11 cellular contexts compared by ENCODE assay signal in the genomic region with DNA sequence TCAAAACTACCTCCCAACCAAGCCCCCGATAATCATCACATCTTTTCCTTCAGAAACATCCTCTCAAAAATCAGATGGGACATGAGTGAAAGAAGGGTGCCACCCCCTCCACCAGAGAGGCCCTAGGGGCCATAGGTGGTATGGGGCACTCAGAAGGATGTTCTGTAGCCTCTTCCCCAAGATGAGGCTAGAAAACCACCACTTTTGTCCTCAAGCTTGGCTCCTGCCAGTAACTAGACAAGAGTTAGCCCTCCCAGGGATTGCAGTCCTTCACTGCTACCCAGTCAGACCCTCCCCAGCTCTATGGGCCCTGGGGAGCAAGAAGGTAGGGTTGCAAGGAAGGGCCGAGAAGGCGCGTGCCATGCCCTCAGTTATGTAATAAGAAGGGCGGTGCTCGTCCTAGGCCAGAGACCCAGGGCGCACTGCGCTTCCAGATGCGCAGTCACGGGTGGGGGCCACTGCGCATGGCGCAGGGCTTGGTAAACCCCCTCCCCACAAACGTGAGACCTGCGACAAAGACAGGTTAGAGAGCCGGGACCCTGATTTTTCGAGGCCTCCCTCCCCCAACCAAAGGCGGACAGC.
DNase-seq lines count a peak whose midpoint lies in the region; ATAC-seq and TF ChIP-seq lines count a peak whose summit lies in the region.
"Had no signal": no experiment of that assay in that cellular context is flagged by ENCODE, and none has a peak within 500 bp of the region (broad histone marks: within the 10 kb centered on the region; RNA-seq: fewer than 3 reads in every experiment).

No MANE protein-coding gene starts in this region.

- CTCF ChIA-PET in naive thymus-derived CD4-positive, alpha-beta T cell (lab: Charles Lee): interaction anchor here (1.2 to 4.1 kb wide), 2 partner anchors 21 to 50 kb away, joined by 3 to 81 read pairs; no protein-coding TSS in a partner anchor

- H3K36me3 ChIP-seq in naive thymus-derived CD4-positive, alpha-beta T cell (ENCODE audit: control insufficient read depth in 2 of 3, insufficient read depth in 3 of 3, low read length in 3 of 3): peaks cover 4 to 38% (median 5%) of the 10 kb centered on the region in 3 experiments
- H3K36me3 ChIP-seq: cardiac muscle cell had no signal

- peak overlapping the region; percentile 94 to 98 for H3K27ac ChIP-seq in coronary artery
- H3K27ac ChIP-seq in naive thymus-derived CD4-positive, alpha-beta T cell (ENCODE audit: low read depth, low read length): peak overlapping the region; percentile 88
- no peak overlapping the region for H3K27ac ChIP-seq in foreskin keratinocyte
- H3K27ac ChIP-seq: cardiac muscle cell had no signal

- H3K4me3 Mint-ChIP-seq in stimulated activated naive CD8-positive, alpha-beta T cell treated with anti-CD3 and anti-CD28 coated beads, Interleukin-15, Interleukin-2, amounts not matched to agents 100 ng/mL and 50 ng/mL, for 24 hours: peak overlapping the region; percentile 26
- H3K4me3 Mint-ChIP-seq in stimulated activated naive CD8-positive, alpha-beta T cell treated with anti-CD3 and anti-CD28 coated beads, Interleukin-15, amount 100 ng/mL, for 72 hours: no peak overlapping the region
- H3K4me3 Mint-ChIP-seq in naive thymus-derived CD4-positive, alpha-beta T cell: peak overlapping the region in 9 of 10 donors; percentile 88 to 96 (median 95)
- no peak overlapping the region for H3K4me3 Mint-ChIP-seq in endothelial cell (ENCODE audit: unreplicated experiment)

- peaks cover 28 to 60% of the 10 kb centered on the region in 2 donors for H3K4me1 ChIP-seq in naive thymus-derived CD4-positive, alpha-beta T cell (ENCODE audit: control insufficient read depth in 2 of 2, insufficient read depth in 2 of 2, low read length in 2 of 2)
- peaks cover 13% of the 10 kb centered on the region for H3K4me1 ChIP-seq in foreskin keratinocyte

- peaks cover 84% of the 10 kb centered on the region for H3K4me1 Mint-ChIP-seq in stimulated activated naive CD8-positive, alpha-beta T cell treated with anti-CD3 and anti-CD28 coated beads, Interleukin-15, Interleukin-2, amounts not matched to agents 100 ng/mL and 50 ng/mL, for 24 hours (ENCODE audit: low read depth)
- peaks cover 93% of the 10 kb centered on the region for H3K4me1 Mint-ChIP-seq in stimulated activated naive CD8-positive, alpha-beta T cell treated with anti-CD3 and anti-CD28 coated beads, Interleukin-15, amount 100 ng/mL, for 72 hours
- H3K4me1 Mint-ChIP-seq in naive thymus-derived CD4-positive, alpha-beta T cell: peaks cover 72 to 96% (median 89%) of the 10 kb centered on the region in 7 donors
- H3K4me1 Mint-ChIP-seq in endothelial cell (ENCODE audit: unreplicated experiment): peaks cover 48% of the 10 kb centered on the region

- DNase-seq in stimulated activated naive CD8-positive, alpha-beta T cell treated with anti-CD3 and anti-CD28 coated beads, Interleukin-15, amount 100 ng/mL, for 72 hours: no peak
- DNase-seq in coronary artery (ENCODE audit: low spot score) (peak; percentile 73), foreskin keratinocyte (no peak), NCI-H524 treated with DMSO at 0.1 percent for 48 hours (lab: John Stamatoyannopoulos, UW) (no peak), endothelial cell (ENCODE audit: low spot score) (no peak), NCI-H1417 treated with DMSO at 0.1 percent for 48 hours (lab: John Stamatoyannopoulos, UW) (no peak)
- DNase-seq in naive thymus-derived CD4-positive, alpha-beta T cell: no peak
- DNase-seq: AML-193, SK-N-SH had no signal

- peak overlapping the region; percentile 88 for H3K4me3 ChIP-seq in coronary artery
- H3K4me3 ChIP-seq in naive thymus-derived CD4-positive, alpha-beta T cell (ENCODE audit: low read length): peak overlapping the region; percentile 87
- H3K4me3 ChIP-seq: cardiac muscle cell had no signal

- TF ChIP-seq CTCF in coronary artery (IDR thresholded peaks at IDR 0.05) (no peak), foreskin keratinocyte (conservative IDR thresholded peaks at IDR 0.05) (no peak), endothelial cell (IDR thresholded peaks at IDR 0.05; ENCODE audit: unreplicated experiment) (no peak)

- ATAC-seq in stimulated activated naive CD8-positive, alpha-beta T cell treated with anti-CD3 and anti-CD28 coated beads, Interleukin-15, amount 100 ng/mL, for 72 hours: no peak
- ATAC-seq in naive thymus-derived CD4-positive, alpha-beta T cell: no peak
- no peak for ATAC-seq in foreskin keratinocyte

- no peaks in the 10 kb centered on the region for H3K9me3 ChIP-seq in naive thymus-derived CD4-positive, alpha-beta T cell (ENCODE audit: control insufficient read depth in 2 of 3, low read length in 3 of 3)
- H3K9me3 ChIP-seq: SK-N-SH had no signal

- peak overlapping the region; percentile 95 for H3K27ac Mint-ChIP-seq in stimulated activated naive CD8-positive, alpha-beta T cell treated with anti-CD3 and anti-CD28 coated beads, Interleukin-15, Interleukin-2, amounts not matched to agents 100 ng/mL and 50 ng/mL, for 24 hours
- H3K27ac Mint-ChIP-seq in stimulated activated naive CD8-positive, alpha-beta T cell treated with anti-CD3 and anti-CD28 coated beads, Interleukin-15, amount 100 ng/mL, for 72 hours: no peak overlapping the region
- peak overlapping the region in 5 of 9 donors; percentile 43 to 100 (median 98) for H3K27ac Mint-ChIP-seq in naive thymus-derived CD4-positive, alpha-beta T cell
- H3K27ac Mint-ChIP-seq in endothelial cell (ENCODE audit: unreplicated experiment): no peak overlapping the region

- no peaks in the 10 kb centered on the region for H3K9me3 Mint-ChIP-seq in stimulated activated naive CD8-positive, alpha-beta T cell treated with anti-CD3 and anti-CD28 coated beads, Interleukin-15, Interleukin-2, amounts not matched to agents 100 ng/mL and 50 ng/mL, for 24 hours
- H3K9me3 Mint-ChIP-seq in stimulated activated naive CD8-positive, alpha-beta T cell treated with anti-CD3 and anti-CD28 coated beads, Interleukin-15, amount 100 ng/mL, for 72 hours: no peaks in the 10 kb centered on the region
- peaks cover 0 to 18% (median 0%) of the 10 kb centered on the region in 11 donors for H3K9me3 Mint-ChIP-seq in naive thymus-derived CD4-positive, alpha-beta T cell
- no peaks in the 10 kb centered on the region for H3K9me3 Mint-ChIP-seq in endothelial cell (ENCODE audit: unreplicated experiment)

- POLR2A ChIA-PET in naive thymus-derived CD4-positive, alpha-beta T cell (lab: Charles Lee): interaction anchor here (1.1 to 17.1 kb wide), 5 partner anchors 11 to 62 kb away, joined by 6 to 547 read pairs (median 49); no protein-coding TSS in a partner anchor

- intact Hi-C loops in naive thymus-derived CD4-positive, alpha-beta T cell (cut with micrococcal nuclease): loop anchor here (1.0 to 10.0 kb wide), 6 partner anchors 9 to 1264 kb away; a partner anchor contains a TSS

- H3K36me3 Mint-ChIP-seq in stimulated activated naive CD8-positive, alpha-beta T cell treated with anti-CD3 and anti-CD28 coated beads, Interleukin-15, Interleukin-2, amounts not matched to agents 100 ng/mL and 50 ng/mL, for 24 hours (ENCODE audit: low read depth): peaks cover 41% of the 10 kb centered on the region
- peaks cover 11 to 38% (median 30%) of the 10 kb centered on the region in 5 donors for H3K36me3 Mint-ChIP-seq in naive thymus-derived CD4-positive, alpha-beta T cell
- peaks cover 37% of the 10 kb centered on the region for H3K36me3 Mint-ChIP-seq in endothelial cell (ENCODE audit: low read depth, unreplicated experiment)

- no peaks in the 10 kb centered on the region for H3K27me3 ChIP-seq in naive thymus-derived CD4-positive, alpha-beta T cell (ENCODE audit: control insufficient read depth in 2 of 2, insufficient read depth in 2 of 2, low read length in 2 of 2)
- no peaks in the 10 kb centered on the region for H3K27me3 ChIP-seq in foreskin keratinocyte
- H3K27me3 ChIP-seq: cardiac muscle cell had no signal

- no peaks in the 10 kb centered on the region for H3K27me3 Mint-ChIP-seq in stimulated activated naive CD8-positive, alpha-beta T cell treated with anti-CD3 and anti-CD28 coated beads, Interleukin-15, Interleukin-2, amounts not matched to agents 100 ng/mL and 50 ng/mL, for 24 hours
- H3K27me3 Mint-ChIP-seq in stimulated activated naive CD8-positive, alpha-beta T cell treated with anti-CD3 and anti-CD28 coated beads, Interleukin-15, amount 100 ng/mL, for 72 hours: no peaks in the 10 kb centered on the region
- peaks cover 0 to 6% (median 0%) of the 10 kb centered on the region in 5 donors for H3K27me3 Mint-ChIP-seq in naive thymus-derived CD4-positive, alpha-beta T cell
- peaks cover 5% of the 10 kb centered on the region for H3K27me3 Mint-ChIP-seq in endothelial cell (ENCODE audit: unreplicated experiment)

Comparison
In these comparisons a context has a peak if more than half of its experiments do, and no peak if none do; other contexts are left out.
1. H3K27ac Mint-ChIP-seq: peak in stimulated activated naive CD8-positive, alpha-beta T cell treated with anti-CD3 and anti-CD28 coated beads, Interleukin-15, Interleukin-2, amounts not matched to agents 100 ng/mL and 50 ng/mL, for 24 hours (single experiment) and naive thymus-derived CD4-positive, alpha-beta T cell (5 of 9); none in stimulated activated naive CD8-positive, alpha-beta T cell treated with anti-CD3 and anti-CD28 coated beads, Interleukin-15, amount 100 ng/mL, for 72 hours (0 of 2) and endothelial cell (single experiment).
2. H3K4me3 Mint-ChIP-seq: peak in stimulated activated naive CD8-positive, alpha-beta T cell treated with anti-CD3 and anti-CD28 coated beads, Interleukin-15, Interleukin-2, amounts not matched to agents 100 ng/mL and 50 ng/mL, for 24 hours (single experiment) and naive thymus-derived CD4-positive, alpha-beta T cell (9 of 10); none in stimulated activated naive CD8-positive, alpha-beta T cell treated with anti-CD3 and anti-CD28 coated beads, Interleukin-15, amount 100 ng/mL, for 72 hours (0 of 2) and endothelial cell (single experiment).